Comparison of ENCODE assay signal across 24 cellular contexts in the genomic region with DNA sequence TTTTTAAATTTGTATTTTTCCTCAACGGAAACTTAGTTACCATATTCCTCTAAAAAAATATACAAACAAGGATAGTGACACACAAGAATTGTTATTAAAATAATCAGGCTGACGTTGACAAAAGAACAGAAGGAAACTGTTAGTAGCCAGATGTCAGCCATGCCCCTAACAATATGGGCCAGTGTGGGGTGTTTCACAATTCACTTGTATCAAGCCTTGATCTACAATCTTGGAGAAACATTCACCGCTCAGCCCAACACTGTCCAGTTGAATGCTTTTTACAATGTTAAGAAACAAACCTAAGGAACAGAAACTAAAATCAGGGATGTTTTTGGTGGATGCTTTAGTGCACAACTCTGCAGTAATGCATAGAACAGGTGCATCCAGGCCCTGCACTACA. TPM values are rescaled to one million over a fixed set of nuclear protein-coding genes. Genes with fewer than 3 reads are reported as not detected.
"Had no signal": no experiment of that assay in that cellular context is flagged by ENCODE, and none has a peak within 500 bp of the region (broad histone marks: within the 10 kb centered on the region; RNA-seq: fewer than 3 reads in every experiment).

No MANE protein-coding gene starts in this region.

- H3K9me3 ChIP-seq: breast epithelium, colonic mucosa, esophagus muscularis mucosa, left lung, sigmoid colon, testis had no signal

- H3K27ac ChIP-seq: colonic mucosa, VCaP had no signal

- DNase-seq: activated CD4-positive, alpha-beta T cell treated with anti-CD3 and anti-CD28 coated beads, Interleukin-2, amount 10 ng/mL, durations not matched to agents 7 days and 5 days; activated CD8-positive, alpha-beta T cell treated with anti-CD3 and anti-CD28 coated beads, Interleukin-2, amount 10 ng/mL, durations not matched to agents 7 days and 5 days; activated naive CD4-positive, alpha-beta T cell treated with Interleukin-2 at 50 U/mL for 16 hours; activated naive CD8-positive, alpha-beta T cell treated with anti-CD3 and anti-CD28 coated beads for 36 hours; amniotic stem cell; colonic mucosa; foreskin melanocyte; kidney glomerular epithelial cell; left lung; midbrain; natural killer cell; sigmoid colon; stimulated activated CD4-positive, alpha-beta T cell treated with anti-CD3 and anti-CD28 coated beads, Interleukin-2, amount 100 ng/mL, for 48 hours; stimulated activated CD8-positive, alpha-beta memory T cell treated with anti-CD3 and anti-CD28 coated beads, Interleukin-4, amount 100 ng/mL, for 48 hours; stimulated activated naive B cell treated with anti-CD40 and anti-IgM and Interleukin-4, amounts not matched to agents 10 μg/mL and 1 μg/mL and 100 μg/mL, for 72 hours; T-cell; testis had no signal

- H3K27me3 ChIP-seq: breast epithelium, colonic mucosa, esophagus muscularis mucosa, left lung, sigmoid colon, testis had no signal

- H3K4me1 ChIP-seq: breast epithelium, colonic mucosa, testis had no signal

- H3K27ac Mint-ChIP-seq: activated CD4-positive, alpha-beta T cell treated with anti-CD3 and anti-CD28 coated beads, Interleukin-2, amount 10 ng/mL, durations not matched to agents 7 days and 5 days; activated CD8-positive, alpha-beta T cell treated with anti-CD3 and anti-CD28 coated beads, Interleukin-2, amount 10 ng/mL, durations not matched to agents 7 days and 5 days; activated naive CD8-positive, alpha-beta T cell treated with anti-CD3 and anti-CD28 coated beads for 36 hours; natural killer cell; stimulated activated naive B cell treated with anti-CD40 and anti-IgM and Interleukin-4, amounts not matched to agents 10 μg/mL and 1 μg/mL and 100 μg/mL, for 72 hours; T-cell; T-helper 2 cell treated with Interferon-gamma antibody and Interleukin-4, amounts not matched to agents 5 μg/mL and 100 μg/mL, for 36 hours; type B pancreatic cell had no signal

- H3K27me3 Mint-ChIP-seq: activated CD4-positive, alpha-beta T cell treated with anti-CD3 and anti-CD28 coated beads, Interleukin-2, amount 10 ng/mL, durations not matched to agents 7 days and 5 days; activated naive CD8-positive, alpha-beta T cell treated with anti-CD3 and anti-CD28 coated beads for 36 hours; stimulated activated naive B cell treated with anti-CD40 and anti-IgM and Interleukin-4, amounts not matched to agents 10 μg/mL and 1 μg/mL and 100 μg/mL, for 72 hours; type B pancreatic cell had no signal

- H3K4me3 ChIP-seq: breast epithelium, colonic mucosa, esophagus muscularis mucosa, left lung, sigmoid colon, testis had no signal

- H3K4me3 Mint-ChIP-seq: activated CD4-positive, alpha-beta T cell treated with anti-CD3 and anti-CD28 coated beads, Interleukin-2, amount 10 ng/mL, durations not matched to agents 7 days and 5 days; activated CD8-positive, alpha-beta T cell treated with anti-CD3 and anti-CD28 coated beads, Interleukin-2, amount 10 ng/mL, durations not matched to agents 7 days and 5 days; activated naive CD8-positive, alpha-beta T cell treated with anti-CD3 and anti-CD28 coated beads for 36 hours; natural killer cell; stimulated activated naive B cell treated with anti-CD40 and anti-IgM and Interleukin-4, amounts not matched to agents 10 μg/mL and 1 μg/mL and 100 μg/mL, for 72 hours; T-cell; T-helper 2 cell treated with Interferon-gamma antibody and Interleukin-4, amounts not matched to agents 5 μg/mL and 100 μg/mL, for 36 hours; type B pancreatic cell had no signal

- H3K36me3 Mint-ChIP-seq: activated naive CD8-positive, alpha-beta T cell treated with anti-CD3 and anti-CD28 coated beads for 36 hours; natural killer cell; stimulated activated naive B cell treated with anti-CD40 and anti-IgM and Interleukin-4, amounts not matched to agents 10 μg/mL and 1 μg/mL and 100 μg/mL, for 72 hours; T-cell; type B pancreatic cell had no signal

- H3K9me3 Mint-ChIP-seq: activated CD4-positive, alpha-beta T cell treated with anti-CD3 and anti-CD28 coated beads, Interleukin-2, amount 10 ng/mL, durations not matched to agents 7 days and 5 days; activated naive CD8-positive, alpha-beta T cell treated with anti-CD3 and anti-CD28 coated beads for 36 hours; natural killer cell; T-cell; T-helper 2 cell treated with Interferon-gamma antibody and Interleukin-4, amounts not matched to agents 5 μg/mL and 100 μg/mL, for 36 hours had no signal

- ATAC-seq: activated CD4-positive, CD25-positive, alpha-beta regulatory T cell treated with anti-CD3 and anti-CD28 coated beads, Interleukin-2, amount 50 U/mL, for 24 hours; activated CD8-positive, alpha-beta T cell treated with anti-CD3 and anti-CD28 coated beads, Interleukin-2, amount 10 ng/mL, durations not matched to agents 7 days and 5 days; left lung; natural killer cell; stimulated activated naive B cell treated with anti-CD40 and anti-IgM and Interleukin-4, amounts not matched to agents 10 μg/mL and 1 μg/mL and 100 μg/mL, for 72 hours; T-cell had no signal

- H3K36me3 ChIP-seq: breast epithelium, colonic mucosa, esophagus muscularis mucosa, left lung, sigmoid colon had no signal

- H3K4me1 Mint-ChIP-seq: activated CD4-positive, alpha-beta T cell treated with anti-CD3 and anti-CD28 coated beads, Interleukin-2, amount 10 ng/mL, durations not matched to agents 7 days and 5 days; activated naive CD8-positive, alpha-beta T cell treated with anti-CD3 and anti-CD28 coated beads for 36 hours; T-cell had no signal

RNA-seq across cellular contexts. Expression of gene TMEFF2, which starts 44.6 kb away (rescaled TPM):
- total RNA-seq: activated CD4-positive, alpha-beta T cell treated with anti-CD3 and anti-CD28 coated beads, Interleukin-2, amount 10 ng/mL, durations not matched to agents 7 days and 5 days; activated CD8-positive, alpha-beta T cell treated with anti-CD3 and anti-CD28 coated beads, Interleukin-2, amount 10 ng/mL, durations not matched to agents 7 days and 5 days; activated naive CD8-positive, alpha-beta T cell treated with anti-CD3 and anti-CD28 coated beads for 36 hours; left lung; natural killer cell; renal cortical epithelial cell; T-cell had no signal
